ENCODE assay signal across 19 cellular contexts in genomic region chr4:85409251-85409650, GRCh38.
DNase-seq lines count a peak whose midpoint lies in the region; ATAC-seq and TF ChIP-seq lines count a peak whose summit lies in the region.
"Had no signal": no experiment of that assay in that cellular context is flagged by ENCODE, and none has a peak within 500 bp of the region (broad histone marks: within the 10 kb centered on the region; RNA-seq: fewer than 3 reads in every experiment).

No MANE protein-coding gene starts in this region.

- intact Hi-C loops in lower lobe of right lung (cut with DNase I) = no loop called here

- H3K9me3 ChIP-seq in lower lobe of right lung = no peaks in the 10 kb centered on the region
- H3K9me3 ChIP-seq: BLaER1 treated with 17β-estradiol and CSF1 and Interleukin-3, amounts not matched to agents 10 nM and 100 nM had no signal

- H3K27ac Mint-ChIP-seq in HFFc6 = no peak overlapping the region
- H3K27ac Mint-ChIP-seq: CD8-positive, alpha-beta memory T cell had no signal

- TF ChIP-seq CTCF in HFFc6 (IDR thresholded peaks at IDR 0.05) (no peak), cardiac fibroblast (IDR thresholded peaks at IDR 0.05; ENCODE audit: low read depth, low read length) (no peak), lower lobe of right lung (IDR thresholded peaks at IDR 0.05) (no peak)

- DNase-seq in EH (ENCODE audit: low read depth) (peak; percentile 36), HFFc6 (peak; percentile 9), cardiac fibroblast (ENCODE audit: low read depth in 2 of 2) (peak; percentile 80 to 83), lung microvascular endothelial cell (ENCODE audit: low read depth in 2 of 2) (peak; percentile 0 to 92), lower lobe of right lung (no peak)
- DNase-seq in activated naive CD4-positive, alpha-beta T cell (lab: John Stamatoyannopoulos, UW) = no peak
- DNase-seq: CD8-positive, alpha-beta memory T cell; DND-41; KBM-7; NCI-H1417 treated with DMSO at 0.1 percent for 48 hours; NCI-H2029; NCI-H2171; NCI-H446 treated with DMSO at 0.1 percent for 48 hours; NK-92 treated with Interleukin-12 subunit alpha and Interleukin-12 subunit beta, amount 100 ng/mL, for 24 hours; OCI-M1 had no signal

- H3K4me1 Mint-ChIP-seq in HFFc6 (ENCODE audit: low read depth) = peaks cover 26% of the 10 kb centered on the region
- H3K4me1 Mint-ChIP-seq: CD8-positive, alpha-beta memory T cell had no signal

- H3K4me3 ChIP-seq in cardiac fibroblast (replicated peaks in 1 of 2; ENCODE audit: low read depth in 2 of 2, low read length in 2 of 2) = no peak overlapping the region
- no peak overlapping the region for H3K4me3 ChIP-seq in lower lobe of right lung
- H3K4me3 ChIP-seq: BLaER1 treated with 17β-estradiol and CSF1 and Interleukin-3, amounts not matched to agents 10 nM and 100 nM had no signal

- no peak overlapping the region for H3K4me3 Mint-ChIP-seq in HFFc6
- H3K4me3 Mint-ChIP-seq: CD8-positive, alpha-beta memory T cell had no signal

- H3K36me3 ChIP-seq in lower lobe of right lung = no peaks in the 10 kb centered on the region
- H3K36me3 ChIP-seq: BLaER1 treated with 17β-estradiol and CSF1 and Interleukin-3, amounts not matched to agents 10 nM and 100 nM had no signal

- H3K36me3 Mint-ChIP-seq in HFFc6 (ENCODE audit: low read depth) = no peaks in the 10 kb centered on the region
- H3K36me3 Mint-ChIP-seq: CD8-positive, alpha-beta memory T cell had no signal

- no peaks in the 10 kb centered on the region for H3K27me3 ChIP-seq in lower lobe of right lung (ENCODE audit: low read depth)
- H3K27me3 ChIP-seq: BLaER1 treated with 17β-estradiol and CSF1 and Interleukin-3, amounts not matched to agents 10 nM and 100 nM had no signal

- H3K27me3 Mint-ChIP-seq in HFFc6 (ENCODE audit: insufficient read depth) = no peaks in the 10 kb centered on the region; the same call in 1 of the 2 replicates
- H3K27me3 Mint-ChIP-seq: CD8-positive, alpha-beta memory T cell had no signal

- H3K9me3 Mint-ChIP-seq in HFFc6 = no peaks in the 10 kb centered on the region

- H3K4me1 ChIP-seq in lower lobe of right lung = no peaks in the 10 kb centered on the region
- H3K4me1 ChIP-seq: BLaER1 treated with 17β-estradiol and CSF1 and Interleukin-3, amounts not matched to agents 10 nM and 100 nM had no signal

- H3K27ac ChIP-seq in lower lobe of right lung = no peak overlapping the region
- H3K27ac ChIP-seq: BLaER1 treated with 17β-estradiol and CSF1 and Interleukin-3, amounts not matched to agents 10 nM and 100 nM had no signal

- ATAC-seq in GM21515 (IDR thresholded peaks at IDR 0.05; ENCODE audit: unreplicated experiment) = no peak
- ATAC-seq in GM21717 (IDR thresholded peaks at IDR 0.05; ENCODE audit: unreplicated experiment) = no peak
- no peak for ATAC-seq in lower lobe of right lung
- ATAC-seq: HCT116 had no signal

Comparison
In these comparisons a context has a peak if more than half of its experiments do, and no peak if none do; other contexts are left out.
1. DNase-seq: peak in EH (single experiment), HFFc6 (single experiment), cardiac fibroblast (2 of 2) and lung microvascular endothelial cell (2 of 2); none in lower lobe of right lung (single experiment) and activated naive CD4-positive, alpha-beta T cell (0 of 4).